24 cellular contexts compared by ENCODE assay signal in the genomic region with DNA sequence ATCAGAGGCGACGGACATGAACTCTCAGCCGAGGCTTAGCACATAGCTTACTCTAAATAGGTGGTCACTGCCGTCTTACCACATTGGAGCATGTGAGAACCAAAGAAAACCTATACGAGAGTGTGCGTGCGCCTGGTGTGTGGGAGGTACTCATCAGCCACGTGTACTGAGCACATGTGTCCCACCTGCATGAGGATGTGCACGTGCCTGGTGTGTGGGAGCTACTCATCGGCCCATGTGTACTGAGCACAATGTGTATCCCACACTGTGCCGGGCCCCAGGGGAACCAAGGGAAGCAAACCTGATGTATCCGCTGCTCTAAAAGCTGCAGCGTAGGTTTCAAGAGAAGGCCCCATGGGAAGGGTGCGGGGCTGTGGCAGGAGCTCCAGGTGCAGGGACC. TPM values are rescaled to one million over a fixed set of nuclear protein-coding genes. Genes with fewer than 3 reads are reported as not detected.
DNase-seq lines count a peak whose midpoint lies in the region; TF ChIP-seq lines count a peak whose summit lies in the region.
"Had no signal": no experiment of that assay in that cellular context is flagged by ENCODE, and none has a peak within 500 bp of the region (broad histone marks: within the 10 kb centered on the region; RNA-seq: fewer than 3 reads in every experiment).

No MANE protein-coding gene starts in this region.

- no peaks in the 10 kb centered on the region for H3K9me3 Mint-ChIP-seq in H9
- H3K9me3 Mint-ChIP-seq: activated CD4-positive, alpha-beta T cell treated with anti-CD3 and anti-CD28 coated beads, Interleukin-2, amount 10 ng/mL, durations not matched to agents 7 days and 5 days; activated naive CD4-positive, alpha-beta T cell treated with anti-CD3 and anti-CD28 coated beads, Interleukin-2, amount 50 U/mL, for 72 hours had no signal

- H3K4me3 Mint-ChIP-seq in H9 = no peak overlapping the region
- H3K4me3 Mint-ChIP-seq: activated CD4-positive, alpha-beta T cell treated with anti-CD3 and anti-CD28 coated beads, Interleukin-2, amount 10 ng/mL, durations not matched to agents 7 days and 5 days had no signal

- H2AFZ ChIP-seq in H9 (ENCODE audit: low read length) = no peak overlapping the region
- H2AFZ ChIP-seq in trophoblast cell (ENCODE audit: insufficient read depth, low read length, poor library complexity) = no peak overlapping the region

- no peak overlapping the region for H3T11ph ChIP-seq in H9 (ENCODE audit: low read length)

- H2BK15ac ChIP-seq in H9 (ENCODE audit: low read depth, low read length) = no peak overlapping the region

- H3K56ac ChIP-seq in H9 (ENCODE audit: insufficient read length, low read depth, low read length) = no peak overlapping the region

- no peak overlapping the region for H2BK120ac ChIP-seq in H9 (ENCODE audit: low read depth, low read length, poor library complexity, severe bottlenecking)
- H2BK120ac ChIP-seq in trophoblast cell (ENCODE audit: insufficient read depth, low read length, poor library complexity) = no peak overlapping the region

- H3K18ac ChIP-seq in H9 (ENCODE audit: insufficient read length, low read depth, low read length) (no peak overlapping the region), trophoblast cell (ENCODE audit: low read length) (no peak overlapping the region)

- no peak overlapping the region for H2BK12ac ChIP-seq in H9 (ENCODE audit: insufficient read length, low read depth, low read length)
- no peak overlapping the region for H2BK12ac ChIP-seq in trophoblast cell (ENCODE audit: low read length)

- H3K27me3 Mint-ChIP-seq in H9 (ENCODE audit: low read depth) = peaks cover 9% of the 10 kb centered on the region
- H3K27me3 Mint-ChIP-seq: activated CD4-positive, alpha-beta T cell treated with anti-CD3 and anti-CD28 coated beads, Interleukin-2, amount 10 ng/mL, durations not matched to agents 7 days and 5 days had no signal

- H3K36me3 Mint-ChIP-seq in H9 (ENCODE audit: insufficient read depth in 1 of 3, low read depth in 3 of 3) = peaks cover 0 to 3% (median 0%) of the 10 kb centered on the region in 3 experiments; a peak in 2 of 7 replicates
- H3K36me3 Mint-ChIP-seq: activated naive CD4-positive, alpha-beta T cell treated with anti-CD3 and anti-CD28 coated beads, Interleukin-2, amount 50 U/mL, for 72 hours had no signal

- H3K4me2 ChIP-seq in BLaER1 (peak overlapping the region; percentile 72), H9 (ENCODE audit: insufficient read depth, insufficient read length, low read length) (no peak overlapping the region), trophoblast cell (ENCODE audit: low read length) (no peak overlapping the region)

- H3K79me1 ChIP-seq in H9 (ENCODE audit: insufficient read depth, low read depth, low read length, poor library complexity, severe bottlenecking) (no peaks in the 10 kb centered on the region), trophoblast cell (ENCODE audit: low read length) (no peaks in the 10 kb centered on the region)

- DNase-seq in H9 = no peak
- no peak for DNase-seq in ascending aorta (ENCODE audit: low spot score in 2 of 2)
- no peak for DNase-seq in trophoblast cell
- no peak for DNase-seq in NCI-H446 treated with DMSO at 0.1 percent for 48 hours (lab: John Stamatoyannopoulos, UW)
- no peak for DNase-seq in NOMO-1 treated with DMSO at 0.1 percent for 48 hours (lab: John Stamatoyannopoulos, UW; ENCODE audit: unreplicated experiment)
- DNase-seq in central memory CD4-positive, alpha-beta T cell = no peak
- DNase-seq: activated CD4-positive, alpha-beta T cell treated with anti-CD3 and anti-CD28 coated beads, Interleukin-2, amount 10 ng/mL, durations not matched to agents 7 days and 5 days; activated effector memory CD4-positive, alpha-beta T cell treated with Interleukin-2 at 50 U/mL for 16 hours; amygdala; effector memory CD4-positive, alpha-beta T cell; left ventricle myocardium superior; NCI-H1694 treated with DMSO at 0.1 percent for 48 hours; NCI-H446; NCI-H82; right cardiac atrium; SJCRH30; spleen; stimulated activated CD4-positive, alpha-beta T cell treated with anti-CD3 and anti-CD28 coated beads, Interleukin-2, amount 100 ng/mL, for 24 hours; stimulated activated naive CD8-positive, alpha-beta T cell treated with anti-CD3 and anti-CD28 coated beads, Interleukin-15, Interleukin-2, amounts not matched to agents 100 U/mL and 50 U/mL, for 24 hours; testis had no signal

- H3K4me1 ChIP-seq in BLaER1 (peaks cover 37% of the 10 kb centered on the region), H9 (ENCODE audit: insufficient read depth, low read length) (no peaks in the 10 kb centered on the region), ascending aorta (peaks cover 8 to 23% of the 10 kb centered on the region in 2 donors), trophoblast cell (ENCODE audit: control insufficient read depth in 1 of 2, insufficient read depth in 2 of 2, low read length in 2 of 2) (no peaks in the 10 kb centered on the region)
- H3K4me1 ChIP-seq: SJCRH30, spleen had no signal

- H3K27ac Mint-ChIP-seq in H9 = peak overlapping the region in 2 of 3 experiments; percentile 28 to 34; a peak in 1 of 7 replicates
- H3K27ac Mint-ChIP-seq: activated CD4-positive, alpha-beta T cell treated with anti-CD3 and anti-CD28 coated beads, Interleukin-2, amount 10 ng/mL, durations not matched to agents 7 days and 5 days; activated naive CD4-positive, alpha-beta T cell treated with anti-CD3 and anti-CD28 coated beads, Interleukin-2, amount 50 U/mL, for 72 hours had no signal

- H3K23ac ChIP-seq in H9 (ENCODE audit: insufficient read length, low read depth, low read length) (no peak overlapping the region), trophoblast cell (ENCODE audit: low read length) (no peak overlapping the region)

- H3K9ac ChIP-seq in BLaER1 (no peak overlapping the region), H9 (ENCODE audit: extremely low read depth, insufficient read length, low read length) (no peak overlapping the region), trophoblast cell (ENCODE audit: low read length) (no peak overlapping the region)

- H3K79me2 ChIP-seq in H9 (ENCODE audit: insufficient read depth, low read length) (no peaks in the 10 kb centered on the region), trophoblast cell (ENCODE audit: control insufficient read depth, insufficient read depth, low read length, poor library complexity) (no peaks in the 10 kb centered on the region)

- H3K27ac ChIP-seq in BLaER1 (no peak overlapping the region), H9 (ENCODE audit: insufficient read length, low read depth, low read length) (no peak overlapping the region), ascending aorta (peak overlapping the region; percentile 66 to 75), trophoblast cell (ENCODE audit: low read depth, low read length) (no peak overlapping the region)
- H3K27ac ChIP-seq: SJCRH30 had no signal

- no peak overlapping the region for H2BK20ac ChIP-seq in H9 (ENCODE audit: low read depth, low read length, poor library complexity, severe bottlenecking)

- H4K12ac ChIP-seq in trophoblast cell (ENCODE audit: low read depth, low read length) = no peak overlapping the region

- peak overlapping the region; percentile 41 for H3K14ac ChIP-seq in H9 (ENCODE audit: insufficient read depth, low read length)
- no peak overlapping the region for H3K14ac ChIP-seq in trophoblast cell (ENCODE audit: low read length)

- no peak overlapping the region for H2AK5ac ChIP-seq in H9 (ENCODE audit: insufficient read length, low read length)
- no peak overlapping the region for H2AK5ac ChIP-seq in trophoblast cell (ENCODE audit: low read length)

- no peak overlapping the region for H4K91ac ChIP-seq in H9 (ENCODE audit: insufficient read length, low read depth, low read length)
- no peak overlapping the region for H4K91ac ChIP-seq in trophoblast cell (ENCODE audit: low read depth, low read length)

- H2BK5ac ChIP-seq in H9 (ENCODE audit: insufficient read length, low read length) = no peak overlapping the region
- no peak overlapping the region for H2BK5ac ChIP-seq in trophoblast cell (ENCODE audit: low read depth, low read length, poor library complexity)

- intact Hi-C loops in ascending aorta (cut with DNase I) = no loop called here

- no peak overlapping the region for H4K8ac ChIP-seq in H9 (replicated peaks; ENCODE audit: insufficient read length, low read depth, low read length)
- no peak overlapping the region for H4K8ac ChIP-seq in trophoblast cell (ENCODE audit: low read depth, low read length)

- H3K9me3 ChIP-seq in BLaER1 (no peaks in the 10 kb centered on the region), H9 (ENCODE audit: control insufficient read depth, low read depth, low read length) (no peaks in the 10 kb centered on the region), ascending aorta (no peaks in the 10 kb centered on the region), trophoblast cell (ENCODE audit: insufficient read depth, low read depth, low read length) (no peaks in the 10 kb centered on the region)
- H3K9me3 ChIP-seq: SJCRH30, spleen, testis had no signal

- TF ChIP-seq CTCF in H9 (conservative IDR thresholded peaks at IDR 0.05) = no peak
- TF ChIP-seq CTCF in ascending aorta (IDR thresholded peaks at IDR 0.05) = no peak

- no peak overlapping the region for H3K4me3 ChIP-seq in BLaER1
- H3K4me3 ChIP-seq in ascending aorta = no peak overlapping the region
- H3K4me3 ChIP-seq in trophoblast cell (ENCODE audit: low read depth, low read length) = peak overlapping the region; percentile 15
- H3K4me3 ChIP-seq: GM12878, SJCRH30, spleen had no signal

- H3K4me1 Mint-ChIP-seq in H9 = peaks cover 16 to 21% of the 10 kb centered on the region in 2 experiments
- H3K4me1 Mint-ChIP-seq: activated CD4-positive, alpha-beta T cell treated with anti-CD3 and anti-CD28 coated beads, Interleukin-2, amount 10 ng/mL, durations not matched to agents 7 days and 5 days had no signal

- H3K36me3 ChIP-seq in BLaER1 (no peaks in the 10 kb centered on the region), ascending aorta (peaks cover 43 to 54% of the 10 kb centered on the region in 2 donors), trophoblast cell (ENCODE audit: control insufficient read depth in 1 of 2, insufficient read depth in 2 of 2, low read length in 2 of 2) (no peaks in the 10 kb centered on the region)
- H3K36me3 ChIP-seq: SJCRH30, spleen had no signal

- WGBS in H9 (ENCODE audit: extremely low coverage, insufficient read length, low lambda C conversion rate) = no CpG with 5 or more reads among the region's 14 CpGs
- WGBS in trophoblast cell (ENCODE audit: extremely low coverage, insufficient coverage, insufficient read length) = no CpG with 5 or more reads among the region's 14 CpGs

- no peaks in the 10 kb centered on the region for H4K20me1 ChIP-seq in BLaER1
- H4K20me1 ChIP-seq in H9 (ENCODE audit: control insufficient read depth, insufficient read depth, insufficient read length) = no peaks in the 10 kb centered on the region

- H3K27me3 ChIP-seq in BLaER1 (no peaks in the 10 kb centered on the region), H9 (ENCODE audit: insufficient read depth, low read length) (no peaks in the 10 kb centered on the region), ascending aorta (no peaks in the 10 kb centered on the region), trophoblast cell (ENCODE audit: insufficient read depth, low read length) (no peaks in the 10 kb centered on the region)
- H3K27me3 ChIP-seq: testis had no signal

- no peaks in the 10 kb centered on the region for H3K23me2 ChIP-seq in H9 (ENCODE audit: insufficient read length, low read depth, low read length, poor library complexity, severe bottlenecking)

- H3K4ac ChIP-seq in H9 (ENCODE audit: low read depth, low read length) (no peak overlapping the region), trophoblast cell (ENCODE audit: low read depth, low read length) (no peak overlapping the region)

- H4K5ac ChIP-seq in H9 (ENCODE audit: insufficient read length, low read depth, low read length) = no peak overlapping the region

RNA-seq across cellular contexts. Expression of a gene that starts 56.4 kb away (rescaled TPM):
- total RNA-seq in H9 (2021) (10.9 TPM in 2 replicates), ascending aorta (244 TPM)
- 17.8 and 18.3 TPM in 2 replicates for polyA plus RNA-seq in trophoblast cell (2013)
- total RNA-seq: activated CD4-positive, alpha-beta T cell treated with anti-CD3 and anti-CD28 coated beads, Interleukin-2, amount 10 ng/mL, durations not matched to agents 7 days and 5 days; activated CD8-positive, alpha-beta memory T cell treated with anti-CD3 and anti-CD28 coated beads for 36 hours had no signal

Comparison
In these comparisons a context has a peak if more than half of its experiments do, and no peak if none do; other contexts are left out.
1. H3K27ac ChIP-seq: peak in ascending aorta (2 of 2); none in BLaER1 (single experiment), H9 (single experiment) and trophoblast cell (single experiment).
2. RNA of a gene that starts 56.4 kb away (total RNA-seq): 244 TPM in ascending aorta (single experiment); 10.9 TPM in H9; every median in the first group is over 10 times any median in the second.